1 cellular context compared by ENCODE assay signal in genomic region chr6:117495873-117496272, GRCh38.
TF ChIP-seq lines count a peak whose summit lies in the region.

No MANE protein-coding gene starts in this region.

TF ChIP-seq in HepG2, 621 proteins besides CTCF, POLR2A, EP300 and RAD21 (continued from another document):
- no peak for TF ChIP-seq CEBPZ (IDR thresholded peaks at IDR 0.05; ENCODE audit: low read length)
- no peak for TF ChIP-seq MED13 (CRISPR knock-in tag; IDR thresholded peaks at IDR 0.05)
- TF ChIP-seq ZNF44 (CRISPR knock-in tag; IDR thresholded peaks at IDR 0.05) = no peak
- no peak for TF ChIP-seq GTF2F1 (IDR thresholded peaks at IDR 0.05; ENCODE audit: low read length)
- no peak for TF ChIP-seq PREB (CRISPR knock-in tag; IDR thresholded peaks at IDR 0.05)
- no peak for TF ChIP-seq DMTF1 (CRISPR knock-in tag; IDR thresholded peaks at IDR 0.05)
- no peak for TF ChIP-seq ZNF564 (CRISPR knock-in tag; IDR thresholded peaks at IDR 0.05)
